ENCODE assay signal across 8 cellular contexts in the genomic region with DNA sequence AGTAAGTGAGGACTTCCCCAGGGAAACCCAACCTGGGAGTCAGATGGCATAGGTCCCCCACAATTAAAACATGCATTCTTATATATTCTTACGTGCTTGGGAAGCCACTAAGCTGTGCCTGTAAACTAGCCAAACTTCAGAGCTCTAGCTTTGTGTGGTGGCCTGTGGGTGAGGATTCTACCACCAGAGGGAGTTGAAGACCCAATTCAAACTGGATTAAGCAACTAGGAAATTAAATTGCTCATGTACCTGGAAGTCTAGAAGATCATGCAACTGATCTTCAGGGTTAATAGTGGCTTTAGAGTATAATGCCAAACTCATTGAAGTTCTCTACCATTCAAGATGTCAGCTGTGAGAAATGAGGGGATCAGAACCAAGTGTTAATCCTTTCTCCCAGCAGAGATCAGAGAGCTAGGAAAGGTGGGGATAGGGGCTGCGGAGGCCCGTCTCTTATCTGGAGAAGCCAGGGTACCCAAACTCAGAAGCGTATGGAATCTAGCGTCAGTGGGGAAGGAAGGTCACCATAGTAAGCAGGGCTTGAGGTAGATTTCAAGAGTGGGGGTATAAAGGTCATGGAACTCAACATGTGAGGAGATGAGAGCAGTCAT. TPM values are rescaled to one million over a fixed set of nuclear protein-coding genes. Genes with fewer than 3 reads are reported as not detected.
DNase-seq lines count a peak whose midpoint lies in the region; ATAC-seq and TF ChIP-seq lines count a peak whose summit lies in the region.

No MANE protein-coding gene starts in this region.

- ATAC-seq in GM18909 (IDR thresholded peaks at IDR 0.05; ENCODE audit: poor library complexity, unreplicated experiment) (peak; percentile 40), GM18498 (IDR thresholded peaks at IDR 0.05; ENCODE audit: unreplicated experiment) (no peak)

- H3K4me3 ChIP-seq in coronary artery = no peak overlapping the region

- DNase-seq in AG09319 (ENCODE audit: extremely low read depth, low read depth) (peak; percentile 18), NCI-H345 treated with DMSO at 0.1 percent for 48 hours (lab: John Stamatoyannopoulos, UW; ENCODE audit: unreplicated experiment) (peak; percentile 46), coronary artery (ENCODE audit: low spot score) (no peak), mucosa of gallbladder (ENCODE audit: low spot score) (peak; percentile 32)
- DNase-seq in activated naive CD4-positive, alpha-beta T cell treated with Interleukin-2 at 50 U/mL for 16 hours = no peak
- DNase-seq in activated effector memory CD4-positive, alpha-beta T cell treated with Interleukin-2 at 50 U/mL for 16 hours = no peak

- TF ChIP-seq CTCF in AG09319 (IDR thresholded peaks at IDR 0.05; ENCODE audit: low read depth, low read length) (peak; percentile 79), coronary artery (IDR thresholded peaks at IDR 0.05) (peak; percentile 41)

- H3K27ac ChIP-seq in coronary artery = no peak overlapping the region

RNA-seq across cellular contexts. Expression of a gene that starts 53.2 kb away (rescaled TPM):
- 1.8 TPM for total RNA-seq in mucosa of gallbladder

Comparison
In these comparisons a context has a peak if more than half of its experiments do, and no peak if none do; other contexts are left out.
1. DNase-seq: peak in AG09319 (single experiment), NCI-H345 treated with DMSO at 0.1 percent for 48 hours (single experiment) and mucosa of gallbladder (single experiment); none in coronary artery (single experiment), activated naive CD4-positive, alpha-beta T cell treated with Interleukin-2 at 50 U/mL for 16 hours (single experiment) and activated effector memory CD4-positive, alpha-beta T cell treated with Interleukin-2 at 50 U/mL for 16 hours (single experiment).